1 cellular context compared by ENCODE assay signal in genomic region chr1:17661546-17662157, GRCh38.
A peak's percentile ranks its signal among the peaks of the same experiment; 100 is the strongest.
TF ChIP-seq lines count a peak whose summit lies in the region.

No MANE protein-coding gene starts in this region.

TF ChIP-seq in HEK293, 187 proteins besides CTCF, POLR2A, EP300 and RAD21 (continued from another document):
- TF ChIP-seq ZIC2 (tag by site-specific recombination; IDR thresholded peaks at IDR 0.05) (peak; percentile 12; the same call in 1 of the 2 replicates), ZBTB8A (tag by site-specific recombination; IDR thresholded peaks at IDR 0.05) (no peak), ZNF23 (tag by site-specific recombination; IDR thresholded peaks at IDR 0.05; ENCODE audit: borderline replicate concordance) (no peak), PATZ1 (tag by site-specific recombination; IDR thresholded peaks at IDR 0.05) (peak; percentile 72), ZNF623 (tag by site-specific recombination; IDR thresholded peaks at IDR 0.05) (no peak), ZNF335 (tag by site-specific recombination; conservative IDR thresholded peaks at IDR 0.05) (no peak)
